Comparison of ENCODE assay signal across 8 cellular contexts in genomic region chr17:16215965-16216316, GRCh38. TPM values are rescaled to one million over a fixed set of nuclear protein-coding genes. Genes with fewer than 3 reads are reported as not detected.
DNase-seq lines count a peak whose midpoint lies in the region; ATAC-seq and TF ChIP-seq lines count a peak whose summit lies in the region.

No MANE protein-coding gene starts in this region.

- peak overlapping the region; percentile 82 to 97 for H3K27ac Mint-ChIP-seq in T-cell

- no peaks in the 10 kb centered on the region for H3K27me3 Mint-ChIP-seq in T-cell

- no peaks in the 10 kb centered on the region for H3K36me3 ChIP-seq in urinary bladder (ENCODE audit: insufficient read depth)

- WGBS in urinary bladder = 17% methylated on average over 22 of the region's 22 CpGs

- no peak for TF ChIP-seq CTCF in epithelial cell of esophagus (IDR thresholded peaks at IDR 0.05; ENCODE audit: insufficient read depth, low read depth, low read length, missing control alignments)

- CTCF ChIA-PET in T-cell (lab: Charles Lee) = interaction anchor here in 1 of 2 donors (0.8 to 0.9 kb wide), 2 partner anchors 137 to 217 kb away, joined by 3 to 6 read pairs; no protein-coding TSS in a partner anchor

- DNase-seq in CMK (ENCODE audit: low read depth) (peak; percentile 68), T-cell (peak in 17 of 34 experiments; percentile 0 to 20 (median 5)), epithelial cell of esophagus (ENCODE audit: low read depth) (peak; percentile 53), mucosa of gallbladder (ENCODE audit: low spot score) (peak; percentile 36)
- DNase-seq in central memory CD4-positive, alpha-beta T cell = no peak

- POLR2A ChIA-PET in T-cell (lab: Charles Lee) = interaction anchor here in 1 of 2 donors (0.6 kb wide), 1 partner anchor 1910 kb away, joined by 6 read pairs; no protein-coding TSS in a partner anchor

- H3K36me3 Mint-ChIP-seq in T-cell = no peaks in the 10 kb centered on the region

- peak overlapping the region; percentile 84 for H3K4me3 ChIP-seq in epithelial cell of esophagus (ENCODE audit: low read length)
- peak overlapping the region; percentile 99 for H3K4me3 ChIP-seq in urinary bladder (ENCODE audit: low read depth, low read length)

- H3K27ac ChIP-seq in urinary bladder (ENCODE audit: low read depth) = peak overlapping the region; percentile 97

- peak; percentile 7 for ATAC-seq in HG02610 (IDR thresholded peaks at IDR 0.05; ENCODE audit: unreplicated experiment)
- ATAC-seq in T-cell (replicated peaks in 1 of 4) = no peak
- no peak for ATAC-seq in HG02840 (IDR thresholded peaks at IDR 0.05; ENCODE audit: low FRiP score, unreplicated experiment)

- H3K4me1 Mint-ChIP-seq in T-cell = peaks cover 49 to 54% (median 53%) of the 10 kb centered on the region in 3 donors

- H3K9me3 Mint-ChIP-seq in T-cell = no peaks in the 10 kb centered on the region

- H3K4me1 ChIP-seq in urinary bladder (ENCODE audit: insufficient read depth) = no peaks in the 10 kb centered on the region

- peak overlapping the region; percentile 88 to 97 (median 89) for H3K4me3 Mint-ChIP-seq in T-cell

RNA-seq across cellular contexts. Expression of gene NCOR1, which starts 0.6 kb away (rescaled TPM):
- total RNA-seq in T-cell = 100 to 1,000 TPM; 134 to 173 (median 152) TPM
- total RNA-seq in mucosa of gallbladder = 139 TPM
- 128 TPM for total RNA-seq in urinary bladder
- polyA plus RNA-seq in urinary bladder = 45.5 TPM

RNA-seq across cellular contexts. Expression of gene PIGL, which starts 1.1 kb away (rescaled TPM):
- total RNA-seq in T-cell = 10 to 100 TPM; 53.9 to 90.2 (median 82.7) TPM
- total RNA-seq in mucosa of gallbladder = 23.5 TPM
- 33.2 TPM for total RNA-seq in urinary bladder
- 16.7 TPM for polyA plus RNA-seq in urinary bladder
